Comparison of ENCODE assay signal across 1 cellular context in the genomic region with DNA sequence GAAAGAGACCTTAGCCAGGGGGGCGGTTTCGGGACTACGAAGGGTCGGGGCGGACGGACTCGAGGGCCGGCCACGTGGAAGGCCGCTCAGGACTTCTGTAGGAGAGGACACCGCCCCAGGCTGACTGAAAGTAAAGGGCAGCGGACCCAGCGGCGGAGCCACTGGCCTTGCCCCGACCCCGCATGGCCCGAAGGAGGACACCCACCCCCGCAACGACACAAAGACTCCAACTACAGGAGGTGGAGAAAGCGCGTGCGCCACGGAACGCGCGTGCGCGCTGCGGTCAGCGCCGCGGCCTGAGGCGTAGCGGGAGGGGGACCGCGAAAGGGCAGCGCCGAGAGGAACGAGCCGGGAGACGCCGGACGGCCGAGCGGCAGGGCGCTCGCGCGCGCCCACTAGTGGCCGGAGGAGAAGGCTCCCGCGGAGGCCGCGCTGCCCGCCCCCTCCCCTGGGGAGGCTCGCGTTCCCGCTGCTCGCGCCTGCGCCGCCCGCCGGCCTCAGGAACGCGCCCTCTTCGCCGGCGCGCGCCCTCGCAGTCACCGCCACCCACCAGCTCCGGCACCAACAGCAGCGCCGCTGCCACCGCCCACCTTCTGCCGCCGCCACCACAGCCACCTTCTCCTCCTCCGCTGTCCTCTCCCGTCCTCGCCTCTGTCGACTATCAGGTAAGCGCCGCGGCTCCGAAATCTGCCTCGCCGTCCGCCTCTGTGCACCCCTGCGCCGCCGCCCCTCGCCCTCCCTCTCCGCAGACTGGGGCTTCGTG.
TF ChIP-seq lines count a peak whose summit lies in the region.

A gene (plus strand): TSS at position 533 of the 763 bp plus-strand sequence. CDS start 67,784 bp downstream, outside the sequence.

TF ChIP-seq in HepG2, 621 proteins besides CTCF, POLR2A, EP300 and RAD21 (continued from another document and continues in another):
- TF ChIP-seq, protein P1, sequence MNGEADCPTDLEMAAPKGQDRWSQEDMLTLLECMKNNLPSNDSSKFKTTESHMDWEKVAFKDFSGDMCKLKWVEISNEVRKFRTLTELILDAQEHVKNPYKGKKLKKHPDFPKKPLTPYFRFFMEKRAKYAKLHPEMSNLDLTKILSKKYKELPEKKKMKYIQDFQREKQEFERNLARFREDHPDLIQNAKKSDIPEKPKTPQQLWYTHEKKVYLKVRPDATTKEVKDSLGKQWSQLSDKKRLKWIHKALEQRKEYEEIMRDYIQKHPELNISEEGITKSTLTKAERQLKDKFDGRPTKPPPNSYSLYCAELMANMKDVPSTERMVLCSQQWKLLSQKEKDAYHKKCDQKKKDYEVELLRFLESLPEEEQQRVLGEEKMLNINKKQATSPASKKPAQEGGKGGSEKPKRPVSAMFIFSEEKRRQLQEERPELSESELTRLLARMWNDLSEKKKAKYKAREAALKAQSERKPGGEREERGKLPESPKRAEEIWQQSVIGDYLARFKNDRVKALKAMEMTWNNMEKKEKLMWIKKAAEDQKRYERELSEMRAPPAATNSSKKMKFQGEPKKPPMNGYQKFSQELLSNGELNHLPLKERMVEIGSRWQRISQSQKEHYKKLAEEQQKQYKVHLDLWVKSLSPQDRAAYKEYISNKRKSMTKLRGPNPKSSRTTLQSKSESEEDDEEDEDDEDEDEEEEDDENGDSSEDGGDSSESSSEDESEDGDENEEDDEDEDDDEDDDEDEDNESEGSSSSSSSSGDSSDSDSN (CRISPR knock-in tag; IDR thresholded peaks at IDR 0.05): no peak; the same call in 1 of the 2 replicates
- TF ChIP-seq CCAR2 (optimal IDR thresholded peaks at IDR 0.05; ENCODE audit: low read depth, low read length) (no peak), HMGA1 (CRISPR knock-in tag; conservative IDR thresholded peaks at IDR 0.05) (no peak), ZSCAN30 (CRISPR knock-in tag; IDR thresholded peaks at IDR 0.05) (no peak), ZNF607 (CRISPR knock-in tag; IDR thresholded peaks at IDR 0.05; ENCODE audit: borderline replicate concordance) (peak; percentile 89), ZNF383 (CRISPR knock-in tag; IDR thresholded peaks at IDR 0.05; ENCODE audit: borderline replicate concordance) (no peak), STAT5B (CRISPR knock-in tag; IDR thresholded peaks at IDR 0.05) (no peak), KAT7 (CRISPR knock-in tag; IDR thresholded peaks at IDR 0.05; ENCODE audit: borderline replicate concordance) (peak; percentile 82; the same call in 1 of the 2 replicates), ZSCAN12 (CRISPR knock-in tag; IDR thresholded peaks at IDR 0.05) (no peak), ZNF331 (CRISPR knock-in tag; IDR thresholded peaks at IDR 0.05) (0 out of 2 replicates have a peak, but pooled peaks have one; percentile 63), ZNF644 (CRISPR knock-in tag; IDR thresholded peaks at IDR 0.05; ENCODE audit: low read depth) (0 out of 2 replicates have a peak, but pooled peaks have one; percentile 9), PCBP1 (IDR thresholded peaks at IDR 0.05; ENCODE audit: borderline replicate concordance, low read depth, low read length) (no peak), GATAD2A (CRISPR knock-in tag; IDR thresholded peaks at IDR 0.05) (peak; percentile 32; the same call in 1 of the 2 replicates), ZEB1 (IDR thresholded peaks at IDR 0.05; ENCODE audit: insufficient replicate concordance, low read depth) (no peak), ZNF30 (CRISPR knock-in tag; IDR thresholded peaks at IDR 0.05) (no peak), NFE2L2 (IDR thresholded peaks at IDR 0.05; ENCODE audit: low read length) (no peak), ZC3H4 (CRISPR knock-in tag; IDR thresholded peaks at IDR 0.05; ENCODE audit: borderline replicate concordance) (0 out of 2 replicates have a peak, but pooled peaks have one; percentile 33), ZNF484 (CRISPR knock-in tag; IDR thresholded peaks at IDR 0.05; ENCODE audit: borderline replicate concordance, low read depth) (no peak), ZNF598 (CRISPR knock-in tag; IDR thresholded peaks at IDR 0.05; ENCODE audit: borderline replicate concordance) (0 out of 2 replicates have a peak, but pooled peaks have one; percentile 27), FOXP1 (IDR thresholded peaks at IDR 0.05) (no peak), FOXP1 (CRISPR knock-in tag; IDR thresholded peaks at IDR 0.05) (no peak), ZNF136 (CRISPR knock-in tag; IDR thresholded peaks at IDR 0.05; ENCODE audit: low read depth) (peak; percentile 39; the same call in 1 of the 2 replicates), HCFC1 (IDR thresholded peaks at IDR 0.05; ENCODE audit: low read depth, low read length) (peak; percentile 32; the same call in 1 of the 2 replicates), ZNF556 (CRISPR knock-in tag; IDR thresholded peaks at IDR 0.05; ENCODE audit: borderline replicate concordance) (0 out of 2 replicates have a peak, but pooled peaks have one; percentile 30), ZNF264 (CRISPR knock-in tag; IDR thresholded peaks at IDR 0.05) (no peak), ZSCAN25 (CRISPR knock-in tag; IDR thresholded peaks at IDR 0.05) (peak; percentile 97), GTF3A (CRISPR knock-in tag; conservative IDR thresholded peaks at IDR 0.05) (no peak)
- TF ChIP-seq, protein P2, sequence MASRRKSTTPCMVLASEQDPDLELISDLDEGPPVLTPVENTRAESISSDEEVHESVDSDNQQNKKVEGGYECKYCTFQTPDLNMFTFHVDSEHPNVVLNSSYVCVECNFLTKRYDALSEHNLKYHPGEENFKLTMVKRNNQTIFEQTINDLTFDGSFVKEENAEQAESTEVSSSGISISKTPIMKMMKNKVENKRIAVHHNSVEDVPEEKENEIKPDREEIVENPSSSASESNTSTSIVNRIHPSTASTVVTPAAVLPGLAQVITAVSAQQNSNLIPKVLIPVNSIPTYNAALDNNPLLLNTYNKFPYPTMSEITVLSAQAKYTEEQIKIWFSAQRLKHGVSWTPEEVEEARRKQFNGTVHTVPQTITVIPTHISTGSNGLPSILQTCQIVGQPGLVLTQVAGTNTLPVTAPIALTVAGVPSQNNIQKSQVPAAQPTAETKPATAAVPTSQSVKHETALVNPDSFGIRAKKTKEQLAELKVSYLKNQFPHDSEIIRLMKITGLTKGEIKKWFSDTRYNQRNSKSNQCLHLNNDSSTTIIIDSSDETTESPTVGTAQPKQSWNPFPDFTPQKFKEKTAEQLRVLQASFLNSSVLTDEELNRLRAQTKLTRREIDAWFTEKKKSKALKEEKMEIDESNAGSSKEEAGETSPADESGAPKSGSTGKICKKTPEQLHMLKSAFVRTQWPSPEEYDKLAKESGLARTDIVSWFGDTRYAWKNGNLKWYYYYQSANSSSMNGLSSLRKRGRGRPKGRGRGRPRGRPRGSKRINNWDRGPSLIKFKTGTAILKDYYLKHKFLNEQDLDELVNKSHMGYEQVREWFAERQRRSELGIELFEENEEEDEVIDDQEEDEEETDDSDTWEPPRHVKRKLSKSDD (CRISPR knock-in tag; IDR thresholded peaks at IDR 0.05; ENCODE audit: low read depth): peak; percentile 16; the same call in 1 of the 2 replicates
- TF ChIP-seq, protein P3, sequence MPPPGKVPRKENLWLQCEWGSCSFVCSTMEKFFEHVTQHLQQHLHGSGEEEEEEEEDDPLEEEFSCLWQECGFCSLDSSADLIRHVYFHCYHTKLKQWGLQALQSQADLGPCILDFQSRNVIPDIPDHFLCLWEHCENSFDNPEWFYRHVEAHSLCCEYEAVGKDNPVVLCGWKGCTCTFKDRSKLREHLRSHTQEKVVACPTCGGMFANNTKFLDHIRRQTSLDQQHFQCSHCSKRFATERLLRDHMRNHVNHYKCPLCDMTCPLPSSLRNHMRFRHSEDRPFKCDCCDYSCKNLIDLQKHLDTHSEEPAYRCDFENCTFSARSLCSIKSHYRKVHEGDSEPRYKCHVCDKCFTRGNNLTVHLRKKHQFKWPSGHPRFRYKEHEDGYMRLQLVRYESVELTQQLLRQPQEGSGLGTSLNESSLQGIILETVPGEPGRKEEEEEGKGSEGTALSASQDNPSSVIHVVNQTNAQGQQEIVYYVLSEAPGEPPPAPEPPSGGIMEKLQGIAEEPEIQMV (CRISPR knock-in tag; IDR thresholded peaks at IDR 0.05; ENCODE audit: low read depth): no peak
- TF ChIP-seq, protein P4, sequence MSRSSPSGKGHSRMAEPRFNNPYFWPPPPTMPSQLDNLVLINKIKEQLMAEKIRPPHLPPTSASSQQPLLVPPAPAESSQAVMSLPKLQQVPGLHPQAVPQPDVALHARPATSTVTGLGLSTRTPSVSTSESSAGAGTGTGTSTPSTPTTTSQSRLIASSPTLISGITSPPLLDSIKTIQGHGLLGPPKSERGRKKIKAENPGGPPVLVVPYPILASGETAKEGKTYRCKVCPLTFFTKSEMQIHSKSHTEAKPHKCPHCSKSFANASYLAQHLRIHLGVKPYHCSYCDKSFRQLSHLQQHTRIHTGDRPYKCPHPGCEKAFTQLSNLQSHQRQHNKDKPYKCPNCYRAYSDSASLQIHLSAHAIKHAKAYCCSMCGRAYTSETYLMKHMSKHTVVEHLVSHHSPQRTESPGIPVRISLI (CRISPR knock-in tag; IDR thresholded peaks at IDR 0.05; ENCODE audit: borderline replicate concordance): no peak
- TF ChIP-seq, protein P5, sequence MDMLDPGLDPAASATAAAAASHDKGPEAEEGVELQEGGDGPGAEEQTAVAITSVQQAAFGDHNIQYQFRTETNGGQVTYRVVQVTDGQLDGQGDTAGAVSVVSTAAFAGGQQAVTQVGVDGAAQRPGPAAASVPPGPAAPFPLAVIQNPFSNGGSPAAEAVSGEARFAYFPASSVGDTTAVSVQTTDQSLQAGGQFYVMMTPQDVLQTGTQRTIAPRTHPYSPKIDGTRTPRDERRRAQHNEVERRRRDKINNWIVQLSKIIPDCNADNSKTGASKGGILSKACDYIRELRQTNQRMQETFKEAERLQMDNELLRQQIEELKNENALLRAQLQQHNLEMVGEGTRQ (IDR thresholded peaks at IDR 0.05; ENCODE audit: low read depth, low read length): no peak
- TF ChIP-seq, protein P5 (CRISPR knock-in tag; IDR thresholded peaks at IDR 0.05; ENCODE audit: borderline replicate concordance): no peak
- TF ChIP-seq, protein P6, sequence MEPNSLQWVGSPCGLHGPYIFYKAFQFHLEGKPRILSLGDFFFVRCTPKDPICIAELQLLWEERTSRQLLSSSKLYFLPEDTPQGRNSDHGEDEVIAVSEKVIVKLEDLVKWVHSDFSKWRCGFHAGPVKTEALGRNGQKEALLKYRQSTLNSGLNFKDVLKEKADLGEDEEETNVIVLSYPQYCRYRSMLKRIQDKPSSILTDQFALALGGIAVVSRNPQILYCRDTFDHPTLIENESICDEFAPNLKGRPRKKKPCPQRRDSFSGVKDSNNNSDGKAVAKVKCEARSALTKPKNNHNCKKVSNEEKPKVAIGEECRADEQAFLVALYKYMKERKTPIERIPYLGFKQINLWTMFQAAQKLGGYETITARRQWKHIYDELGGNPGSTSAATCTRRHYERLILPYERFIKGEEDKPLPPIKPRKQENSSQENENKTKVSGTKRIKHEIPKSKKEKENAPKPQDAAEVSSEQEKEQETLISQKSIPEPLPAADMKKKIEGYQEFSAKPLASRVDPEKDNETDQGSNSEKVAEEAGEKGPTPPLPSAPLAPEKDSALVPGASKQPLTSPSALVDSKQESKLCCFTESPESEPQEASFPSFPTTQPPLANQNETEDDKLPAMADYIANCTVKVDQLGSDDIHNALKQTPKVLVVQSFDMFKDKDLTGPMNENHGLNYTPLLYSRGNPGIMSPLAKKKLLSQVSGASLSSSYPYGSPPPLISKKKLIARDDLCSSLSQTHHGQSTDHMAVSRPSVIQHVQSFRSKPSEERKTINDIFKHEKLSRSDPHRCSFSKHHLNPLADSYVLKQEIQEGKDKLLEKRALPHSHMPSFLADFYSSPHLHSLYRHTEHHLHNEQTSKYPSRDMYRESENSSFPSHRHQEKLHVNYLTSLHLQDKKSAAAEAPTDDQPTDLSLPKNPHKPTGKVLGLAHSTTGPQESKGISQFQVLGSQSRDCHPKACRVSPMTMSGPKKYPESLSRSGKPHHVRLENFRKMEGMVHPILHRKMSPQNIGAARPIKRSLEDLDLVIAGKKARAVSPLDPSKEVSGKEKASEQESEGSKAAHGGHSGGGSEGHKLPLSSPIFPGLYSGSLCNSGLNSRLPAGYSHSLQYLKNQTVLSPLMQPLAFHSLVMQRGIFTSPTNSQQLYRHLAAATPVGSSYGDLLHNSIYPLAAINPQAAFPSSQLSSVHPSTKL (CRISPR knock-in tag; IDR thresholded peaks at IDR 0.05): no peak; the same call in 1 of the 2 replicates
- TF ChIP-seq, protein P7, sequence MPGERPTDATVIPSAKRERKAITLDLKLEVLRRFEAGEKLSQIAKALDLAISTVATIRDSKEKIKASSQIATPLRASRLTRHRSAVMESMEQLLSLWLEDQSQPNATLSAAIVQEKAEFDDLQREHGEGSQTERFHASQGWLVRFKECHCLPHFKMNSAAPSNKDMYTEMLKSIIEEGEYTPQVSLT (CRISPR knock-in tag; IDR thresholded peaks at IDR 0.05; ENCODE audit: borderline replicate concordance, low read depth): no peak
- TF ChIP-seq, protein P8, sequence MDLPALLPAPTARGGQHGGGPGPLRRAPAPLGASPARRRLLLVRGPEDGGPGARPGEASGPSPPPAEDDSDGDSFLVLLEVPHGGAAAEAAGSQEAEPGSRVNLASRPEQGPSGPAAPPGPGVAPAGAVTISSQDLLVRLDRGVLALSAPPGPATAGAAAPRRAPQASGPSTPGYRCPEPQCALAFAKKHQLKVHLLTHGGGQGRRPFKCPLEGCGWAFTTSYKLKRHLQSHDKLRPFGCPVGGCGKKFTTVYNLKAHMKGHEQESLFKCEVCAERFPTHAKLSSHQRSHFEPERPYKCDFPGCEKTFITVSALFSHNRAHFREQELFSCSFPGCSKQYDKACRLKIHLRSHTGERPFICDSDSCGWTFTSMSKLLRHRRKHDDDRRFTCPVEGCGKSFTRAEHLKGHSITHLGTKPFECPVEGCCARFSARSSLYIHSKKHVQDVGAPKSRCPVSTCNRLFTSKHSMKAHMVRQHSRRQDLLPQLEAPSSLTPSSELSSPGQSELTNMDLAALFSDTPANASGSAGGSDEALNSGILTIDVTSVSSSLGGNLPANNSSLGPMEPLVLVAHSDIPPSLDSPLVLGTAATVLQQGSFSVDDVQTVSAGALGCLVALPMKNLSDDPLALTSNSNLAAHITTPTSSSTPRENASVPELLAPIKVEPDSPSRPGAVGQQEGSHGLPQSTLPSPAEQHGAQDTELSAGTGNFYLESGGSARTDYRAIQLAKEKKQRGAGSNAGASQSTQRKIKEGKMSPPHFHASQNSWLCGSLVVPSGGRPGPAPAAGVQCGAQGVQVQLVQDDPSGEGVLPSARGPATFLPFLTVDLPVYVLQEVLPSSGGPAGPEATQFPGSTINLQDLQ (CRISPR knock-in tag; IDR thresholded peaks at IDR 0.05): no peak
